ENCODE assay signal across 26 cellular contexts in the genomic region with DNA sequence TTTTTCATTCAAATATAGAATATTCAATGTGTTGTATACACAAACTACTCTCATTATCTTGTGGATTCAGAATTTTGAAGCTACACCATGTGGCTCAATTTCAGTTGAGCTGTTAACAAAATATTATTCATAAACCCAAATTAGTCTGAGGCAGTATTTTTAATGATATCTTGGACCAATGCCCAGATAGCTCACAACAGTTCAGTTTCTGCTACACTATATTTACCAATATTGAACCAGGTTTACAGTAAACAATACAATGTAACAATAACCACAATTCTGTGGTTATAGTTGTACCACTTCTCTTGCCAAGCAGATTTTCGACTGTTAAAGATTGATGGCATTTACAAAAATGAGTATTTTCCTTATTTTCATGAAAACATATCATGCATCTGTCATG.
"Had no signal": no experiment of that assay in that cellular context is flagged by ENCODE, and none has a peak within 500 bp of the region (broad histone marks: within the 10 kb centered on the region; RNA-seq: fewer than 3 reads in every experiment).

No MANE protein-coding gene starts in this region.

- DNase-seq: activated CD4-positive, alpha-beta T cell treated with anti-CD3 and anti-CD28 coated beads, Interleukin-2, amount 10 ng/mL, durations not matched to agents 7 days and 5 days; activated CD4-positive, CD25-positive, alpha-beta regulatory T cell treated with anti-CD3 and anti-CD28 coated beads, Interleukin-2, amount 50 U/mL, for 72 hours; activated CD8-positive, alpha-beta T cell treated with anti-CD3 and anti-CD28 coated beads, Interleukin-2, amount 10 ng/mL, durations not matched to agents 7 days and 5 days; activated gamma-delta T cell treated with Interleukin-2 at 50 U/mL for 16 hours; anterior cingulate cortex; caudate nucleus; effector memory CD4-positive, alpha-beta T cell; esophagus squamous epithelium; heart left ventricle; islet precursor cell; left cardiac atrium; midbrain; ovary; right cardiac atrium; stimulated activated CD4-positive, alpha-beta T cell treated with anti-CD3 and anti-CD28 coated beads, Interleukin-1b, Interleukin-23, amount 100 ng/mL, for 48 hours; stimulated activated naive CD8-positive, alpha-beta T cell treated with anti-CD3 and anti-CD28 coated beads, Interleukin-15, amount 100 ng/mL, for 72 hours; WERI-Rb-1 had no signal

- H3K4me1 ChIP-seq: esophagus squamous epithelium had no signal

- H3K27ac Mint-ChIP-seq: activated CD4-positive, alpha-beta T cell treated with anti-CD3 and anti-CD28 coated beads, Interleukin-2, amount 10 ng/mL, durations not matched to agents 7 days and 5 days; activated CD8-positive, alpha-beta T cell treated with anti-CD3 and anti-CD28 coated beads, Interleukin-2, amount 10 ng/mL, durations not matched to agents 7 days and 5 days; activated naive CD4-positive, alpha-beta T cell treated with anti-CD3 and anti-CD28 coated beads, Interleukin-2, amount 50 U/mL, for 24 hours; activated T-helper 1 cell treated with anti-CD3 and anti-CD28 coated beads, Interleukin-12 subunit alpha, Interleukin-12 subunit beta, Interleukin-2, Interleukin-4 antibody, amounts not matched to agents 30 ng/mL and 10 ng/mL and 1 ng/mL, durations not matched to agents 14 hours and 24 hours and 36 hours; natural killer cell treated with Interleukin-12 subunit alpha and Interleukin-12 subunit beta and Interleukin-15 and Interleukin-18, amount 100 ng/mL, for 72 hours; stimulated activated effector memory CD8-positive, alpha-beta T cell treated with anti-CD3 and anti-CD28 coated beads, Interleukin-12 subunit alpha, Interleukin-12 subunit beta, amount 100 ng/mL, for 72 hours; stimulated activated naive CD8-positive, alpha-beta T cell treated with anti-CD3 and anti-CD28 coated beads, Interleukin-15, amount 100 ng/mL, for 72 hours; T-helper 2 cell treated with Interferon-gamma antibody and Interleukin-4, amounts not matched to agents 5 μg/mL and 100 μg/mL, for 36 hours had no signal

- H3K36me3 Mint-ChIP-seq: natural killer cell treated with Interleukin-12 subunit alpha and Interleukin-12 subunit beta and Interleukin-15 and Interleukin-18, amount 100 ng/mL, for 72 hours; stimulated activated effector memory CD8-positive, alpha-beta T cell treated with anti-CD3 and anti-CD28 coated beads, Interleukin-12 subunit alpha, Interleukin-12 subunit beta, amount 100 ng/mL, for 72 hours had no signal

- H3K27ac ChIP-seq: esophagus squamous epithelium, heart left ventricle, ovary, skin epidermis, tibial nerve, WERI-Rb-1 had no signal

- FAIRE-seq: urothelium cell line had no signal

- H3K4me3 ChIP-seq: esophagus squamous epithelium, heart left ventricle, ovary, skin epidermis, tibial nerve had no signal

- H3K4me1 Mint-ChIP-seq: stimulated activated effector memory CD8-positive, alpha-beta T cell treated with anti-CD3 and anti-CD28 coated beads, Interleukin-12 subunit alpha, Interleukin-12 subunit beta, amount 100 ng/mL, for 72 hours; stimulated activated naive CD8-positive, alpha-beta T cell treated with anti-CD3 and anti-CD28 coated beads, Interleukin-15, amount 100 ng/mL, for 72 hours had no signal

- H3K36me3 ChIP-seq: ovary, WERI-Rb-1 had no signal

- H3K27me3 Mint-ChIP-seq: activated CD4-positive, alpha-beta T cell treated with anti-CD3 and anti-CD28 coated beads, Interleukin-2, amount 10 ng/mL, durations not matched to agents 7 days and 5 days; activated naive CD4-positive, alpha-beta T cell treated with anti-CD3 and anti-CD28 coated beads, Interleukin-2, amount 50 U/mL, for 24 hours; brain; natural killer cell treated with Interleukin-12 subunit alpha and Interleukin-12 subunit beta and Interleukin-15 and Interleukin-18, amount 100 ng/mL, for 72 hours; stimulated activated naive CD8-positive, alpha-beta T cell treated with anti-CD3 and anti-CD28 coated beads, Interleukin-15, amount 100 ng/mL, for 72 hours had no signal

- H3K4me3 Mint-ChIP-seq: activated CD4-positive, alpha-beta T cell treated with anti-CD3 and anti-CD28 coated beads, Interleukin-2, amount 10 ng/mL, durations not matched to agents 7 days and 5 days; activated CD8-positive, alpha-beta T cell treated with anti-CD3 and anti-CD28 coated beads, Interleukin-2, amount 10 ng/mL, durations not matched to agents 7 days and 5 days; activated naive CD4-positive, alpha-beta T cell treated with anti-CD3 and anti-CD28 coated beads, Interleukin-2, amount 50 U/mL, for 24 hours; activated T-helper 1 cell treated with anti-CD3 and anti-CD28 coated beads, Interleukin-12 subunit alpha, Interleukin-12 subunit beta, Interleukin-2, Interleukin-4 antibody, amounts not matched to agents 30 ng/mL and 10 ng/mL and 1 ng/mL, durations not matched to agents 14 hours and 24 hours and 36 hours; brain; natural killer cell treated with Interleukin-12 subunit alpha and Interleukin-12 subunit beta and Interleukin-15 and Interleukin-18, amount 100 ng/mL, for 72 hours; stimulated activated effector memory CD8-positive, alpha-beta T cell treated with anti-CD3 and anti-CD28 coated beads, Interleukin-12 subunit alpha, Interleukin-12 subunit beta, amount 100 ng/mL, for 72 hours; stimulated activated naive CD8-positive, alpha-beta T cell treated with anti-CD3 and anti-CD28 coated beads, Interleukin-15, amount 100 ng/mL, for 72 hours; T-helper 2 cell treated with Interferon-gamma antibody and Interleukin-4, amounts not matched to agents 5 μg/mL and 100 μg/mL, for 36 hours had no signal

- H3K9me3 ChIP-seq: esophagus squamous epithelium, heart left ventricle, ovary, tibial nerve had no signal

- H3K27me3 ChIP-seq: esophagus squamous epithelium, heart left ventricle, ovary, tibial nerve had no signal

- ATAC-seq: activated CD8-positive, alpha-beta T cell treated with anti-CD3 and anti-CD28 coated beads, Interleukin-2, amount 10 ng/mL, durations not matched to agents 7 days and 5 days; heart left ventricle; left cardiac atrium; natural killer cell treated with Interleukin-12 subunit alpha and Interleukin-12 subunit beta and Interleukin-15 and Interleukin-18, amount 100 ng/mL, for 72 hours; right cardiac atrium; stimulated activated effector memory CD8-positive, alpha-beta T cell treated with anti-CD3 and anti-CD28 coated beads, Interleukin-12 subunit alpha, Interleukin-12 subunit beta, amount 100 ng/mL, for 72 hours; stimulated activated naive CD8-positive, alpha-beta T cell treated with anti-CD3 and anti-CD28 coated beads, Interleukin-15, amount 100 ng/mL, for 72 hours had no signal

- H3K9me3 Mint-ChIP-seq: activated CD4-positive, alpha-beta T cell treated with anti-CD3 and anti-CD28 coated beads, Interleukin-2, amount 10 ng/mL, durations not matched to agents 7 days and 5 days; activated naive CD4-positive, alpha-beta T cell treated with anti-CD3 and anti-CD28 coated beads, Interleukin-2, amount 50 U/mL, for 24 hours; activated T-helper 1 cell treated with anti-CD3 and anti-CD28 coated beads, Interleukin-12 subunit alpha, Interleukin-12 subunit beta, Interleukin-2, Interleukin-4 antibody, amounts not matched to agents 30 ng/mL and 10 ng/mL and 1 ng/mL, durations not matched to agents 14 hours and 24 hours and 36 hours; natural killer cell treated with Interleukin-12 subunit alpha and Interleukin-12 subunit beta and Interleukin-15 and Interleukin-18, amount 100 ng/mL, for 72 hours; stimulated activated effector memory CD8-positive, alpha-beta T cell treated with anti-CD3 and anti-CD28 coated beads, Interleukin-12 subunit alpha, Interleukin-12 subunit beta, amount 100 ng/mL, for 72 hours; stimulated activated naive CD8-positive, alpha-beta T cell treated with anti-CD3 and anti-CD28 coated beads, Interleukin-15, amount 100 ng/mL, for 72 hours; T-helper 2 cell treated with Interferon-gamma antibody and Interleukin-4, amounts not matched to agents 5 μg/mL and 100 μg/mL, for 36 hours had no signal
